ENCODE assay signal across 21 cellular contexts in the genomic region with DNA sequence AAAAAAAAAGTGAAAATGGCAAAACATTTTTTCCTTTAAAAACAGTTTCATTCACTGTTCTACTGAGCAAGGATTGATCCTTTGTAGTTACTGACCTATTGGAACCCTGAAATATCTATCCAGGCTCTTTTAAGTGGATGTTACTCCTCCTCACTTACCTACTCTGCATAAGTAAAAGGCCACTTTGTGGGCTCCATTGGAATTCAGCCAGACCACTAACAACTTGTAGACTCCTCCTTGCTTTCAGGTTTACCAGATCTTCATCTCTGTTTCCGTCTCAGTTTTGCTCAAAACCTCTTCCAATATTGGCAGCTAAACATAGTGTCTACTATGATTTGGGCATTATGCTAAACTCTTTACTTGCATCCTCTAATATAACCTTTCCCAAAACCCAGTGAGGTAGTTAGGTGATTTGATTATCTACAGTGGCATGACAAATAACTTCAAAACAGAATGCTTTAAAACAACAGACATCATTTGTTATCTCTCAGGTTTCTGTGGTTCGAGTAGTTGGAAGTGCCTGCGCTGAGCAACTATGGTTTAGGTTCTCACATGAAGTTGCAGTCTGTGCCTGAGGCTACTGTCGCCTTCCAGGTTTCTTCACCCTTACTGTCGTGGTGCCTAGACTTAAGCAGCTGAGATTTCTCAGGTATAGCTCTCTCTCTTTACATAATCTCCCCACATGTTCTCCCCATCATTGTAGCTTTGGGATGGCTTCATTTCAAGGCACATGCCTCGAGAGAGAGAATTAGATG.
"Had no signal": no experiment of that assay in that cellular context is flagged by ENCODE, and none has a peak within 500 bp of the region (broad histone marks: within the 10 kb centered on the region; RNA-seq: fewer than 3 reads in every experiment).

No MANE protein-coding gene starts in this region.

- H3K36me3 ChIP-seq: esophagus squamous epithelium, prostate gland, right atrium auricular region, stomach, thyroid gland had no signal

- H3K4me1 ChIP-seq: esophagus squamous epithelium, prostate gland, right atrium auricular region, stomach, thyroid gland had no signal

- ATAC-seq: effector memory CD8-positive, alpha-beta T cell; left lobe of liver; naive thymus-derived CD4-positive, alpha-beta T cell; sciatic nerve had no signal

- H3K4me2 ChIP-seq: smooth muscle cell had no signal

- H3K27me3 ChIP-seq: esophagus squamous epithelium, right atrium auricular region, stomach, thyroid gland had no signal

- H3K4me3 ChIP-seq: coronary artery, esophagus squamous epithelium, lung, prostate gland, right atrium auricular region, smooth muscle cell, stomach, thyroid gland had no signal

- H3K27ac ChIP-seq: coronary artery, esophagus squamous epithelium, prostate gland, right atrium auricular region, stomach, thyroid gland had no signal

- H3K9me3 ChIP-seq: prostate gland, thyroid gland had no signal

- DNase-seq: effector memory CD8-positive, alpha-beta T cell; erythroblast; esophagus squamous epithelium; kidney; naive thymus-derived CD4-positive, alpha-beta T cell; nephron progenitor cell; nucleus accumbens; stimulated activated CD4-positive, alpha-beta T cell treated with anti-CD3 and anti-CD28 coated beads, Interleukin-12 subunit alpha, Interleukin-12 subunit beta, amount 100 ng/mL, for 4 hours; stimulated activated CD4-positive, alpha-beta T cell treated with anti-CD3 and anti-CD28 coated beads, Interleukin-1b, Interleukin-23, amount 100 ng/mL, for 48 hours; stimulated activated CD4-positive, alpha-beta T cell treated with anti-CD3 and anti-CD28 coated beads, Interleukin-4, amount 100 ng/mL, for 1 hour; stimulated activated CD8-positive, alpha-beta memory T cell treated with anti-CD3 and anti-CD28 coated beads, Interleukin-4, amount 100 ng/mL, for 48 hours; stimulated activated naive CD4-positive, alpha-beta T cell treated with Interleukin-2 at 50 U/mL for 16 hours; stomach; thyroid gland had no signal
